9 cellular contexts compared by ENCODE assay signal in genomic region chr6:31896856-31897611, GRCh38. TPM values are rescaled to one million over a fixed set of nuclear protein-coding genes. Genes with fewer than 3 reads are reported as not detected.
A peak's percentile ranks its signal among the peaks of the same experiment; 100 is the strongest.
DNase-seq lines count a peak whose midpoint lies in the region; ATAC-seq and TF ChIP-seq lines count a peak whose summit lies in the region.
"Had no signal": no experiment of that assay in that cellular context is flagged by ENCODE, and none has a peak within 500 bp of the region (broad histone marks: within the 10 kb centered on the region; RNA-seq: fewer than 3 reads in every experiment).

No MANE protein-coding gene starts in this region.

- H3K4me3 Mint-ChIP-seq in CD4-positive, alpha-beta T cell = peak overlapping the region; percentile 87

- peak in 1 of 10 experiments; percentile 11 for DNase-seq in CD4-positive, alpha-beta T cell
- no peak for DNase-seq in cardiac fibroblast (ENCODE audit: low read depth in 2 of 2)
- DNase-seq in mucosa of descending colon = peak in 1 of 3 donors; percentile 51
- DNase-seq in NCI-H187 (lab: John Stamatoyannopoulos, UW) = no peak
- no peak for DNase-seq in GDM1 (lab: John Stamatoyannopoulos, UW)
- DNase-seq in GF-D8 (lab: John Stamatoyannopoulos, UW) = no peak

- peaks cover 54% of the 10 kb centered on the region for H3K36me3 Mint-ChIP-seq in CD4-positive, alpha-beta T cell (ENCODE audit: low read depth)

- H3K4me1 Mint-ChIP-seq in CD4-positive, alpha-beta T cell (ENCODE audit: low read depth) = peaks cover 35% of the 10 kb centered on the region

- no peak for TF ChIP-seq CTCF in CD4-positive, alpha-beta T cell (IDR thresholded peaks at IDR 0.05)
- TF ChIP-seq CTCF in cardiac fibroblast (IDR thresholded peaks at IDR 0.05; ENCODE audit: low read depth, low read length) (no peak), mucosa of descending colon (IDR thresholded peaks at IDR 0.05) (no peak)

- H3K36me3 ChIP-seq in mucosa of descending colon (ENCODE audit: low read depth) = peaks cover 3% of the 10 kb centered on the region

- intact Hi-C loops in CD4-positive, alpha-beta T cell (cut with DNase I, micrococcal nuclease) = loop anchor here (2.0 to 5.0 kb wide), 5 partner anchors 36 to 350 kb away; partner anchors contain the start of genes NELFE (in 2 of the 2), SKIC2 (in 2 of the 2), ATP6V1G2 (in 1 of the 2) and GPSM3 (in 1 of the 2)
- intact Hi-C loops in mucosa of descending colon (cut with DNase I, micrococcal nuclease) = no loop called here

- H3K27ac ChIP-seq in CD4-positive, alpha-beta T cell (ENCODE audit: low read depth, low read length) = peak overlapping the region; percentile 77

- H3K27me3 ChIP-seq in CD4-positive, alpha-beta T cell (ENCODE audit: control insufficient read depth, insufficient read depth, low read length) = no peaks in the 10 kb centered on the region

- H3K9me3 ChIP-seq in CD4-positive, alpha-beta T cell (ENCODE audit: control insufficient read depth, low read length) = no peaks in the 10 kb centered on the region
- no peaks in the 10 kb centered on the region for H3K9me3 ChIP-seq in mucosa of descending colon

- no peak for TF ChIP-seq EP300 in Ishikawa (IDR thresholded peaks at IDR 0.05; ENCODE audit: borderline replicate concordance)

- peaks cover 21% of the 10 kb centered on the region for H3K4me1 ChIP-seq in mucosa of descending colon (ENCODE audit: low read depth)

- peak overlapping the region; percentile 63 to 96 for H3K4me3 ChIP-seq in cardiac fibroblast (replicated peaks in 1 of 2; ENCODE audit: low read depth in 2 of 2, low read length in 2 of 2)
- peak overlapping the region; percentile 84 for H3K4me3 ChIP-seq in mucosa of descending colon

- no peak for TF ChIP-seq RAD21 in Ishikawa (IDR thresholded peaks at IDR 0.05; ENCODE audit: low read depth)

- peak overlapping the region; percentile 98 for H3K27ac Mint-ChIP-seq in CD4-positive, alpha-beta T cell

- no peaks in the 10 kb centered on the region for H3K27me3 Mint-ChIP-seq in CD4-positive, alpha-beta T cell

- no peak for ATAC-seq in CD4-positive, alpha-beta T cell (ENCODE audit: poor library complexity)
- ATAC-seq in mucosa of descending colon (no peak), HG03378 (IDR thresholded peaks at IDR 0.05; ENCODE audit: unreplicated experiment) (no peak)

- CTCF ChIA-PET in CD4-positive, alpha-beta T cell (lab: Charles Lee) = interaction anchor here (0.7 to 1.3 kb wide), 2 partner anchors 55 to 67 kb away, joined by 4 read pairs; no protein-coding TSS in a partner anchor

- no peaks in the 10 kb centered on the region for H3K9me3 Mint-ChIP-seq in CD4-positive, alpha-beta T cell

- POLR2A ChIA-PET in CD4-positive, alpha-beta T cell (lab: Charles Lee) = interaction anchor here (0.6 to 2.7 kb wide), 15 partner anchors 32 to 1075 kb away, joined by 3 to 21 read pairs (median 4); partner anchors contain the start of genes ABHD16A, BAG6, DDX39B and DXO

TF ChIP-seq in Ishikawa, 13 proteins besides CTCF, POLR2A, EP300 and RAD21:
- peak; percentile 67 for TF ChIP-seq ZBTB7A (IDR thresholded peaks at IDR 0.05; ENCODE audit: low read depth)
- TF ChIP-seq EGR1 (IDR thresholded peaks at IDR 0.05) = no peak

RNA-seq across cellular contexts. Expression of gene EHMT2, which starts 0.5 kb away (rescaled TPM):
- total RNA-seq in CD4-positive, alpha-beta T cell = 10 to 100 TPM; 36.3 to 36.6 TPM
- total RNA-seq in mucosa of descending colon = 10 to 100 TPM; 29.6 to 50.1 (median 36.4) TPM

RNA-seq across cellular contexts. Expression of gene ZBTB12, which starts 4.9 kb away (rescaled TPM):
- under 1 TPM; 0.28 to 0.33 TPM for total RNA-seq in CD4-positive, alpha-beta T cell
- 1 to 10 TPM; 2.3 to 6.2 (median 3.4) TPM for total RNA-seq in mucosa of descending colon

RNA-seq across cellular contexts. Expression of gene SLC44A4, which starts 18.2 kb away (rescaled TPM):
- total RNA-seq in CD4-positive, alpha-beta T cell = under 1 TPM in 1 of 2 experiments, not detected in 1; 0.20 TPM
- total RNA-seq in mucosa of descending colon = 100 to 1,000 TPM; 332 to 795 (median 740) TPM
- total RNA-seq: left cardiac atrium had no signal

RNA-seq across cellular contexts. Expression of gene C2, which starts 30.5 kb away (rescaled TPM):
- 1 to 10 TPM; 1.4 to 2.3 TPM for total RNA-seq in CD4-positive, alpha-beta T cell
- 10 to 100 TPM in 2 of 3 donors, 1 to 10 TPM in 1; 5.5 to 33.7 (median 17.9) TPM for total RNA-seq in mucosa of descending colon

RNA-seq across cellular contexts. Expression of gene NEU1, which starts 34.4 kb away (rescaled TPM):
- total RNA-seq in CD4-positive, alpha-beta T cell = 10 to 100 TPM; 19.7 to 21.1 TPM
- total RNA-seq in mucosa of descending colon = 10 to 100 TPM; 44.0 to 65.7 (median 45.0) TPM

Comparison
In these comparisons a context has a peak if more than half of its experiments do, and no peak if none do; other contexts are left out.
1. RNA of gene SLC44A4, which starts 18.2 kb away (total RNA-seq): 332 to 795 TPM in mucosa of descending colon; 0.20 TPM in CD4-positive, alpha-beta T cell; every median in the first group is over 100 times any median in the second.
2. intact Hi-C loops: an anchor here in CD4-positive, alpha-beta T cell (2.0 to 5.0 kb wide); none called in mucosa of descending colon.